Comparison of ENCODE assay signal across 21 cellular contexts in the genomic region with DNA sequence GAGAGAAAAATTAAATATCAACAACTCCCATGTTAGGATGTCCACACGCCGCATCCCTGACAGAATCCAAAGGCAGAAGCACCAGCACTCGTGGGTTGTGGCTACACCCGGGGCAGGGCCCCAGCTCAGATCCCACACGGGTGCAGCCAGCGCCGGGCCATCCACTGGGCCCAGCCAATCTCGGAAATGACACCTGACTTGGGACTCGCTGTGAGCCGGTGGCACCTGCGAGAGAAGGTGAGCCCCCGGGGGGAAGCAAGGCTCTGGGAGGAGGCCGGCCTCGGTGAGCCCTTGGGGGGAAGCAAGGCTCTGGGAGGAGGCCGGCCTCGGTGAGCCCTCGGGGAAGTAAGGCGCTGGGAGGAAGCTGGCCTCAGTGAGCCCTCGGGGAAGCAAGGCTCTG. TPM values are rescaled to one million over a fixed set of nuclear protein-coding genes. Genes with fewer than 3 reads are reported as not detected.
A peak's percentile ranks its signal among the peaks of the same experiment; 100 is the strongest.
DNase-seq lines count a peak whose midpoint lies in the region; ATAC-seq and TF ChIP-seq lines count a peak whose summit lies in the region.
"Had no signal": no experiment of that assay in that cellular context is flagged by ENCODE, and none has a peak within 500 bp of the region (broad histone marks: within the 10 kb centered on the region; RNA-seq: fewer than 3 reads in every experiment).

No MANE protein-coding gene starts in this region.

- no peak for ATAC-seq in WTC11
- ATAC-seq in left lung, result no peak

- intact Hi-C loops in left lung (cut with DNase I), result no loop called here
- intact Hi-C loops in head of caudate nucleus (cut with DNase I), result no loop called here

- no peaks in the 10 kb centered on the region for H3K36me3 Mint-ChIP-seq in WTC11
- no peaks in the 10 kb centered on the region for H3K36me3 Mint-ChIP-seq in progenitor cell of endocrine pancreas (ENCODE audit: insufficient read depth)
- H3K36me3 Mint-ChIP-seq: CD4-positive, alpha-beta memory T cell had no signal

- peak overlapping the region in 7 of 11 experiments; percentile 38 to 82 (median 67); a peak in 14 of 22 replicates for H3K4me2 ChIP-seq in BLaER1 treated with 17β-estradiol and CSF1 and Interleukin-3, amounts not matched to agents 10 nM and 100 nM
- H3K4me2 ChIP-seq: SK-N-SH had no signal

- DNase-seq in WTC11 (ENCODE audit: low spot score) (no peak), left lung (peak; percentile 27 to 78), progenitor cell of endocrine pancreas (ENCODE audit: low spot score, unreplicated experiment) (no peak), T1000 (lab: John Stamatoyannopoulos, UW) (no peak), occipital lobe (lab: John Stamatoyannopoulos, UW) (no peak), head of caudate nucleus (no peak)
- DNase-seq: C1 segment of cervical spinal cord; Caco-2; CD4-positive, alpha-beta memory T cell; GOT3; HCEC 1CT; IMR-90; KG1; MG63; NCI-H2029; NCI-H446; NCI-H526; RPMI8226; SIG-M5; SK-N-SH had no signal

- H3K36me3 ChIP-seq in BLaER1 treated with 17β-estradiol and CSF1 and Interleukin-3, amounts not matched to agents 10 nM and 100 nM, result peaks cover 0 to 12% (median 0%) of the 10 kb centered on the region in 11 experiments; a peak in 4 of 22 replicates
- no peaks in the 10 kb centered on the region for H3K36me3 ChIP-seq in left lung
- H3K36me3 ChIP-seq: MG63 had no signal

- H3K9me3 Mint-ChIP-seq in WTC11 (no peaks in the 10 kb centered on the region), progenitor cell of endocrine pancreas (ENCODE audit: low read depth) (no peaks in the 10 kb centered on the region)
- H3K9me3 Mint-ChIP-seq: CD4-positive, alpha-beta memory T cell had no signal

- CTCF ChIA-PET in WTC11 (lab: Charles Lee), result interaction anchor here (0.8 to 2.5 kb wide), 5 partner anchors 8 to 291 kb away, joined by 4 to 15 read pairs (median 4); no protein-coding TSS in a partner anchor

- H3K4me1 Mint-ChIP-seq in WTC11, result peaks cover 9% of the 10 kb centered on the region
- peaks cover 13% of the 10 kb centered on the region for H3K4me1 Mint-ChIP-seq in progenitor cell of endocrine pancreas (ENCODE audit: low read depth)

- TF ChIP-seq CTCF in WTC11 (IDR thresholded peaks at IDR 0.05) (no peak), left lung (IDR thresholded peaks at IDR 0.05) (no peak), progenitor cell of endocrine pancreas (IDR thresholded peaks at IDR 0.05; ENCODE audit: unreplicated experiment) (no peak)

- H3K27me3 Mint-ChIP-seq in WTC11 (ENCODE audit: low read depth), result no peaks in the 10 kb centered on the region
- no peaks in the 10 kb centered on the region for H3K27me3 Mint-ChIP-seq in progenitor cell of endocrine pancreas

- H3K4me3 ChIP-seq in BLaER1 treated with 17β-estradiol and CSF1 and Interleukin-3, amounts not matched to agents 10 nM and 100 nM, result peak overlapping the region in 1 of 10 experiments; percentile 49; a peak in 2 of 20 replicates
- H3K4me3 ChIP-seq in left lung, result no peak overlapping the region
- H3K4me3 ChIP-seq: MG63 had no signal

- POLR2A ChIA-PET in WTC11 (lab: Charles Lee), result no interaction called here

- H4K20me1 ChIP-seq in BLaER1 treated with 17β-estradiol and CSF1 and Interleukin-3, amounts not matched to agents 10 nM and 100 nM, result no peaks in the 10 kb centered on the region; a peak in 1 of 22 replicates

- H3K4me1 ChIP-seq in BLaER1 treated with 17β-estradiol and CSF1 and Interleukin-3, amounts not matched to agents 10 nM and 100 nM, result peaks cover 44 to 82% (median 64%) of the 10 kb centered on the region in 10 experiments
- no peaks in the 10 kb centered on the region for H3K4me1 ChIP-seq in left lung

- 0 out of 2 replicates have a peak overlapping the region, but pooled peaks have one; percentile 53 for H3K27ac Mint-ChIP-seq in WTC11
- H3K27ac Mint-ChIP-seq in progenitor cell of endocrine pancreas, result peak overlapping the region; percentile 37

- H3K9me3 ChIP-seq in BLaER1 treated with 17β-estradiol and CSF1 and Interleukin-3, amounts not matched to agents 10 nM and 100 nM (replicated peaks in 1 of 11), result no peaks in the 10 kb centered on the region
- H3K9me3 ChIP-seq in left lung, result no peaks in the 10 kb centered on the region
- H3K9me3 ChIP-seq: Caco-2, MG63, SK-N-SH had no signal

- peak overlapping the region; percentile 42 to 96 (median 85); a peak in 18 of 22 replicates for H3K27ac ChIP-seq in BLaER1 treated with 17β-estradiol and CSF1 and Interleukin-3, amounts not matched to agents 10 nM and 100 nM
- no peak overlapping the region for H3K27ac ChIP-seq in left lung

- H3K9ac ChIP-seq in BLaER1 treated with 17β-estradiol and CSF1 and Interleukin-3, amounts not matched to agents 10 nM and 100 nM, result peak overlapping the region in 6 of 11 experiments; percentile 74 to 87 (median 84); a peak in 11 of 22 replicates
- H3K9ac ChIP-seq: SK-N-SH had no signal

- no peaks in the 10 kb centered on the region for H3K27me3 ChIP-seq in BLaER1 treated with 17β-estradiol and CSF1 and Interleukin-3, amounts not matched to agents 10 nM and 100 nM
- H3K27me3 ChIP-seq in left lung, result peaks cover 0 to 50% of the 10 kb centered on the region in 2 donors
- H3K27me3 ChIP-seq: MG63 had no signal

- H3K4me3 Mint-ChIP-seq in WTC11 (no peak overlapping the region), progenitor cell of endocrine pancreas (ENCODE audit: low read depth) (no peak overlapping the region)
- H3K4me3 Mint-ChIP-seq: CD4-positive, alpha-beta memory T cell had no signal

TF ChIP-seq in WTC11, 78 proteins besides CTCF, POLR2A, EP300 and RAD21:
- no peak for TF ChIP-seq ATF1 (CRISPR knock-in tag; IDR thresholded peaks at IDR 0.05)
- TF ChIP-seq OVOL2 (CRISPR knock-in tag; IDR thresholded peaks at IDR 0.05; ENCODE audit: borderline replicate concordance), result no peak

RNA-seq across cellular contexts. Expression of a gene that starts 37.4 kb away (rescaled TPM):
- not detected in 3 replicates for total RNA-seq in WTC11 (2021)
- total RNA-seq in left lung, result not detected
- not detected in 2 replicates for total RNA-seq in progenitor cell of endocrine pancreas
- not detected for total RNA-seq in occipital lobe
- total RNA-seq: Caco-2; CD4-positive, alpha-beta memory T cell; IMR-90 had no signal

RNA-seq across cellular contexts. Expression of a gene that starts 47.2 kb away (rescaled TPM):
- 4.4 to 5.7 TPM (median 4.7 TPM) in 3 replicates for total RNA-seq in WTC11 (2021)
- 1 to 10 TPM; 2.4 to 5.7 TPM for total RNA-seq in left lung
- total RNA-seq in progenitor cell of endocrine pancreas, result 5.1 and 5.7 TPM in 2 replicates
- 4.8 TPM for total RNA-seq in occipital lobe

RNA-seq across cellular contexts. Expression of a gene that starts 48.7 kb away (rescaled TPM):
- total RNA-seq in WTC11 (2021), result 0.16 TPM in 1 of 3 replicates, not detected in the others
- total RNA-seq in left lung, result under 1 TPM in 1 of 2 donors, not detected in 1; 0.24 TPM
- total RNA-seq in progenitor cell of endocrine pancreas, result not detected in 2 replicates
- not detected for total RNA-seq in occipital lobe
- total RNA-seq: Caco-2; CD4-positive, alpha-beta memory T cell; IMR-90 had no signal

RNA-seq across cellular contexts. Expression of a gene that starts 56.0 kb away (rescaled TPM):
- total RNA-seq in WTC11 (2021), result not detected in 3 replicates
- total RNA-seq in left lung, result not detected
- not detected in 2 replicates for total RNA-seq in progenitor cell of endocrine pancreas
- not detected for total RNA-seq in occipital lobe
- total RNA-seq: Caco-2; CD4-positive, alpha-beta memory T cell; IMR-90 had no signal

Comparison
In these comparisons a context has a peak if more than half of its experiments do, and no peak if none do; other contexts are left out.
1. H3K27ac ChIP-seq: peak in BLaER1 treated with 17β-estradiol and CSF1 and Interleukin-3, amounts not matched to agents 10 nM and 100 nM (11 of 11); none in left lung (0 of 2).
2. DNase-seq: peak in left lung (2 of 2); none in WTC11 (single experiment), progenitor cell of endocrine pancreas (single experiment), T1000 (single experiment), occipital lobe (single experiment) and head of caudate nucleus (0 of 42).